ENCODE assay signal across 8 cellular contexts in the genomic region with DNA sequence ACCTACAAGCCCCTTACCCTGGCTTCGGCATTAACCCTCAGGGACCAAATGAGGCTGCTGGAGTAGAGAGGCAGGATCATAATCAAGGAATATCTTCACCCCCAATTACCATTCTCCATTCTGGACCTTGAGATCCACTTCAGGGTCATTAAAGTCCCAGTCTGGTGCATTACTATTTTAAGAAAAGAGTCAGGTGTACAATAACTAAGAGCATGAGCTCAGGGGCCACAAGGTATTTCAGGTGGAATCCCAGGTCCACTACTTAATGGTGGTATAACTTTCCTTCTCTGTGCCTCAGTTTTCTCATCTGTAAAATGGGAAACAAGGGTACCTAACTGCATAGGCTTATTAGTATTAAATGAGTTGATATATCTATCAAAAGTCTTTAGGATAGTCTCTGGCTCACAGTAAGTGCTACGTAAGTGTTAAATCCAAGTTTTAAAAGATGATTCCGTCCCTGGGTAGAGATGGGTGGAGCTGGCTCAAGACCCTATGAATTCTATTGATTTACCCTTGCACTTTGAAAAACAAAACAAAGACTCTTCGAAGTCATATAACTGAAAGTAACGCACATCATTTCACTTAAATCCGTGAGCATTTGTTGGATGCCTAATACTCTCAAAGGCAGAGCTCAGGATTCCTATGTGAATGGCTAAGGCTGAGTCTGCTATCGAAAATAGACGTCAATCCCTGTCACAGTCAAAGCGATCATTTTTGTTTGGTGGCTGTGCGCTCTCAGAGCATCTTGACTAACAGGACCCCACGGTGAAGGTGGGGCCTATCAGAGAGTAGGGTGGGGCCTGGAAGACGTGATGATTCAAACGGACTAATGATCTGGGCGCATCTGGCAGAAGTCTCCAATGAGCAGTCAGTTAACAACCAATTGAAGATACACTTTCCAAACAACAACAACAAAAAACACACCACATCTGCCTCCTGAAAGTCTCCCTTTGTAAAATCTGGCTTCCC. TPM values are rescaled to one million over a fixed set of nuclear protein-coding genes. Genes with fewer than 3 reads are reported as not detected.
DNase-seq lines count a peak whose midpoint lies in the region; ATAC-seq, FAIRE-seq and TF ChIP-seq lines count a peak whose summit lies in the region.

No MANE protein-coding gene starts in this region.

- TF ChIP-seq CTCF in CD14-positive monocyte (IDR thresholded peaks at IDR 0.05) (no peak), astrocyte (IDR thresholded peaks at IDR 0.05; ENCODE audit: insufficient read depth, low read depth, low read length) (no peak), lower leg skin (IDR thresholded peaks at IDR 0.05) (no peak), uterus (IDR thresholded peaks at IDR 0.05) (no peak)

- H3K79me2 ChIP-seq in astrocyte (ENCODE audit: insufficient read depth, low read length): peaks cover 35% of the 10 kb centered on the region

- H3K9me3 ChIP-seq in astrocyte (ENCODE audit: insufficient read depth, low read depth, low read length) (no peaks in the 10 kb centered on the region), uterus (no peaks in the 10 kb centered on the region)

- no peak for ATAC-seq in HG02588 (IDR thresholded peaks at IDR 0.05; ENCODE audit: unreplicated experiment)
- no peak for ATAC-seq in GM19397 (IDR thresholded peaks at IDR 0.05; ENCODE audit: unreplicated experiment)
- ATAC-seq in HG03354 (IDR thresholded peaks at IDR 0.05; ENCODE audit: poor library complexity, severe bottlenecking, unreplicated experiment): no peak

- H3K27me3 ChIP-seq in astrocyte (ENCODE audit: insufficient read depth, low read length): peaks cover 14% of the 10 kb centered on the region
- no peaks in the 10 kb centered on the region for H3K27me3 ChIP-seq in uterus

- DNase-seq in CD14-positive monocyte (ENCODE audit: low spot score): no peak
- DNase-seq in HuH-7.5 (ENCODE audit: low spot score): peak; percentile 18
- no peak for DNase-seq in astrocyte (ENCODE audit: low read depth)
- DNase-seq in lower leg skin (ENCODE audit: low spot score in 2 of 2): no peak
- no peak for DNase-seq in uterus

- H3K4me3 ChIP-seq in astrocyte (ENCODE audit: insufficient read depth, low read depth, low read length) (peak overlapping the region; percentile 59), lower leg skin (ENCODE audit: low read depth, poor library complexity, severe bottlenecking) (peak overlapping the region; percentile 88), uterus (peak overlapping the region; percentile 93 to 99)

- H3K27ac Mint-ChIP-seq in CD14-positive monocyte (peak overlapping the region; percentile 91 to 100 (median 97)), astrocyte (ENCODE audit: unreplicated experiment) (peak overlapping the region; percentile 98)

- peaks cover 15% of the 10 kb centered on the region for H3K4me1 ChIP-seq in astrocyte (ENCODE audit: insufficient read depth, low read length)
- H3K4me1 ChIP-seq in uterus: peaks cover under 1 to 7% of the 10 kb centered on the region in 2 donors

- peak overlapping the region; percentile 98 for H3K9ac ChIP-seq in astrocyte (ENCODE audit: low read length)

- H3K27ac ChIP-seq in astrocyte (ENCODE audit: low read depth, low read length) (peak overlapping the region; percentile 89), uterus (peak overlapping the region; percentile 100)

- FAIRE-seq in astrocyte (lab: Jason Lieb, UNC): no peak

- peaks cover 0 to 3% (median 0%) of the 10 kb centered on the region in 7 donors for H3K9me3 Mint-ChIP-seq in CD14-positive monocyte
- H3K9me3 Mint-ChIP-seq in astrocyte (ENCODE audit: unreplicated experiment): no peaks in the 10 kb centered on the region

- H3K4me2 ChIP-seq in astrocyte (ENCODE audit: low read length): peak overlapping the region; percentile 86

- TF ChIP-seq POLR2A in lower leg skin (IDR thresholded peaks at IDR 0.05): no peak
- TF ChIP-seq POLR2A in uterus (IDR thresholded peaks at IDR 0.05): no peak

- H4K20me1 ChIP-seq in astrocyte (ENCODE audit: insufficient read depth, low read length): peaks cover 32% of the 10 kb centered on the region

- H2AFZ ChIP-seq in astrocyte (ENCODE audit: low read depth, low read length): peak overlapping the region; percentile 93

- H3K36me3 Mint-ChIP-seq in CD14-positive monocyte (no peaks in the 10 kb centered on the region), astrocyte (ENCODE audit: low read depth, unreplicated experiment) (peaks cover 5% of the 10 kb centered on the region)

- intact Hi-C loops in CD14-positive monocyte (cut with micrococcal nuclease): loop anchor here in 1 of 2 donors (5.0 kb wide), 1 partner anchor 629 kb away; the partner anchor contains the start of gene RBBP5
- intact Hi-C loops in lower leg skin (cut with DNase I; ENCODE audit: low total_unique reads): no loop called here
- intact Hi-C loops in uterus (cut with DNase I; ENCODE audit: low total_unique reads): no loop called here

- peaks cover 2 to 4% (median 2%) of the 10 kb centered on the region in 3 donors for H3K27me3 Mint-ChIP-seq in CD14-positive monocyte (ENCODE audit: low read depth in 3 of 3)
- no peaks in the 10 kb centered on the region for H3K27me3 Mint-ChIP-seq in astrocyte (ENCODE audit: low read depth, unreplicated experiment)

- peaks cover 2% of the 10 kb centered on the region for H3K36me3 ChIP-seq in astrocyte (ENCODE audit: insufficient read depth, low read length)
- no peaks in the 10 kb centered on the region for H3K36me3 ChIP-seq in uterus

- 61 to 68% methylated on average over 14 of the region's 14 CpGs for WGBS in lower leg skin, 2 donors

- peak overlapping the region; percentile 97 to 99 for H3K4me3 Mint-ChIP-seq in CD14-positive monocyte
- H3K4me3 Mint-ChIP-seq in astrocyte (ENCODE audit: unreplicated experiment): peak overlapping the region; percentile 92

- peaks cover 21% of the 10 kb centered on the region for H3K4me1 Mint-ChIP-seq in CD14-positive monocyte
- peaks cover 12% of the 10 kb centered on the region for H3K4me1 Mint-ChIP-seq in astrocyte (ENCODE audit: low read depth, unreplicated experiment)

RNA-seq across cellular contexts. Expression of gene NUCKS1, which starts 1.0 kb away (rescaled TPM):
- polyA plus RNA-seq in CD14-positive monocyte: 1 to 10 TPM; 4.2 to 4.9 TPM
- total RNA-seq in astrocyte (156 and 169 TPM in 2 replicates), lower leg skin (100 to 1,000 TPM in 1 of 4 donors, 10 to 100 TPM in 3; 49.5 to 143 (median 66.0) TPM), uterus (100 to 1,000 TPM in 3 of 4 donors, 10 to 100 TPM in 1; 59.4 to 286 (median 159) TPM)

RNA-seq across cellular contexts. Expression of gene RAB29, which starts 24.3 kb away (rescaled TPM):
- 10 to 100 TPM; 31.5 to 32.2 TPM for polyA plus RNA-seq in CD14-positive monocyte
- total RNA-seq in astrocyte (11.0 and 13.3 TPM in 2 replicates), lower leg skin (10 to 100 TPM in 2 of 4 donors, 1 to 10 TPM in 2; 5.3 to 11.5 (median 9.8) TPM), uterus (10 to 100 TPM in 3 of 4 donors, 1 to 10 TPM in 1; 6.8 to 27.9 (median 12.1) TPM)
